ENCODE assay signal across 1 cellular context in genomic region chr9:126376311-126376902, GRCh38.
TF ChIP-seq lines count a peak whose summit lies in the region.

No MANE protein-coding gene starts in this region.

TF ChIP-seq in HepG2, 621 proteins besides CTCF, POLR2A, EP300 and RAD21 (continued from another document and continues in another):
- TF ChIP-seq, protein P1, sequence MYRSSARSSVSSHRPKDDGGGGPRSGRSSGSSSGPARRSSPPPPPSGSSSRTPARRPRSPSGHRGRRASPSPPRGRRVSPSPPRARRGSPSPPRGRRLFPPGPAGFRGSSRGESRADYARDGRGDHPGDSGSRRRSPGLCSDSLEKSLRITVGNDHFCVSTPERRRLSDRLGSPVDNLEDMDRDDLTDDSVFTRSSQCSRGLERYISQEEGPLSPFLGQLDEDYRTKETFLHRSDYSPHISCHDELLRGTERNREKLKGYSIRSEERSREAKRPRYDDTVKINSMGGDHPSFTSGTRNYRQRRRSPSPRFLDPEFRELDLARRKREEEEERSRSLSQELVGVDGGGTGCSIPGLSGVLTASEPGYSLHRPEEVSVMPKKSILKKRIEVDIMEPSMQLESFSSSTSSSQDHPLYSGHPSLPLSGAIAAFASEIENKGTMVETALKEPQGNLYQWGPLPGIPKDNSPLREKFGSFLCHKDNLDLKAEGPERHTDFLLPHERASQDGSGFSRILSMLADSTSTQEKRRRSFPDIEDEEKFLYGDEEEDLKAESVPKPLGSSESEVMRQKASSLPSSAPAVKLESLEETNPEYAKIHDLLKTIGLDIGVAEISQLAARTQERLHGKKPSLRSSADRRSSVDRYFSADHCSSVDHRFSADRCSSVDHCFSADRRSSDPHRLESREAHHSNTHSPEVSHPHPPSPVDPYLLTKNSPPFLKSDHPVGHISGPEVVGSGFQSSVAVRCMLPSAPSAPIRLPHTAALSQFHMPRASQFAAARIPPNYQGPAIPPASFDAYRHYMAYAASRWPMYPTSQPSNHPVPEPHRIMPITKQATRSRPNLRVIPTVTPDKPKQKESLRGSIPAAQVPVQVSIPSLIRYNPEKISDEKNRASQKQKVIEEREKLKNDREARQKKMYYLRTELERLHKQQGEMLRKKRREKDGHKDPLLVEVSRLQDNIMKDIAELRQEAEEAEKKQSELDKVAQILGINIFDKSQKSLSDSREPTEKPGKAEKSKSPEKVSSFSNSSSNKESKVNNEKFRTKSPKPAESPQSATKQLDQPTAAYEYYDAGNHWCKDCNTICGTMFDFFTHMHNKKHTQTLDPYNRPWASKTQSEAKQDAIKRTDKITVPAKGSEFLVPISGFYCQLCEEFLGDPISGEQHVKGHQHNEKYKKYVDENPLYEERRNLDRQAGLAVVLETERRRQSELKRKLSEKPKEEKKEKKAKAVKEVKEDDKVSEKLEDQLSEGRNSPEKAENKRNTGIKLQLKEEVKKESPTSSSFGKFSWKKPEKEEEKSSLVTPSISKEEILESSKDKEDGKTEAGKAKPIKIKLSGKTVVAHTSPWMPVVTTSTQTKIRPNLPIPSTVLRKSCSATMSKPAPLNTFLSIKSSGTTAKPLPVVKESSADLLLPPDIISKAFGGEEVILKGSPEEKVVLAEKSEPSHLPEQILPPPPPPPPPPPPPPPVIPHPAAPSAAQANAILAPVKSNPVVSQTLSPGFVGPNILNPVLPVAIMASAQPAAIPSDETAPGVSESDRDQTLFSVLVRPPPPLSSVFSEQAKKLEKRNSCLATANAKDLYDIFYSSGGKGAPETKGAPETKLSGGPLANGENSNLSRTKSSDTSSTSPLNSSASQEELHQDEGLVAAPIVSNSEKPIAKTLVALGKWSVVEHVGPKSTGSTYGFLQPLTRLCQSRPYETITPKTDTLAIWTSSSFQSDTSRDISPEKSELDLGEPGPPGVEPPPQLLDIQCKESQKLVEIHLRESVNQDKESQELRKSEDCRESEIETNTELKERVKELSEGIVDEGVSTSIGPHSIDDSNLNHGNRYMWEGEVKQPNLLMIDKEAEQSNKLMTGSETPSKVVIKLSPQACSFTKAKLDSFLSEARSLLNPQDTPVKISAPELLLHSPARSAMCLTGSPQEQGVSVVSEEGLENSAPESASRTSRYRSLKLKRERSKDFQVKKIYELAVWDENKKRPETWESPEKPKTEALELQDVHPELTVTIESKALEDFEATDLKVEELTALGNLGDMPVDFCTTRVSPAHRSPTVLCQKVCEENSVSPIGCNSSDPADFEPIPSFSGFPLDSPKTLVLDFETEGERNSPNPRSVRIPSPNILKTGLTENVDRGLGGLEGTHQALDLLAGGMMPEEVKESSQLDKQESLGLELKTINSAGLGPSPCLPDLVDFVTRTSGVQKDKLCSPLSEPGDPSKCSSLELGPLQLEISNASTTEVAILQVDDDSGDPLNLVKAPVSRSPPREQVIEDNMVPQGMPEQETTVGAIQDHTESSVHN (CRISPR knock-in tag; IDR thresholded peaks at IDR 0.05) = no peak
- TF ChIP-seq ZNF333 (CRISPR knock-in tag; IDR thresholded peaks at IDR 0.05; ENCODE audit: borderline replicate concordance) (no peak), ASH2L (IDR thresholded peaks at IDR 0.05; ENCODE audit: insufficient read length, low read depth, low read length) (peak; percentile 41), MED1 (CRISPR knock-in tag; IDR thresholded peaks at IDR 0.05) (peak; percentile 54; the same call in 1 of the 2 replicates), SNRNP70 (IDR thresholded peaks at IDR 0.05; ENCODE audit: low read depth, low read length) (no peak), ESRRA (CRISPR knock-in tag; IDR thresholded peaks at IDR 0.05; ENCODE audit: low read depth) (no peak; the same call in 1 of the 2 replicates), MTF2 (CRISPR knock-in tag; IDR thresholded peaks at IDR 0.05; ENCODE audit: borderline replicate concordance) (no peak), ZNF670 (CRISPR knock-in tag; IDR thresholded peaks at IDR 0.05; ENCODE audit: borderline replicate concordance) (no peak), TRAFD1 (CRISPR knock-in tag; IDR thresholded peaks at IDR 0.05; ENCODE audit: borderline replicate concordance) (no peak), GLI4 (CRISPR knock-in tag; IDR thresholded peaks at IDR 0.05; ENCODE audit: borderline replicate concordance) (no peak), THAP11 (CRISPR knock-in tag; IDR thresholded peaks at IDR 0.05) (0 out of 2 replicates have a peak, but pooled peaks have one; percentile 11), ZNF350 (CRISPR knock-in tag; IDR thresholded peaks at IDR 0.05; ENCODE audit: borderline replicate concordance, low read depth) (0 out of 2 replicates have a peak, but pooled peaks have one; percentile 25), RBFOX2 (IDR thresholded peaks at IDR 0.05; ENCODE audit: low read depth, low read length) (peak; percentile 38; the same call in 1 of the 2 replicates), ZNF614 (CRISPR knock-in tag; IDR thresholded peaks at IDR 0.05; ENCODE audit: borderline replicate concordance) (0 out of 2 replicates have a peak, but pooled peaks have one; percentile 37), TBX3 (IDR thresholded peaks at IDR 0.05; ENCODE audit: borderline replicate concordance) (peak; percentile 29; the same call in 1 of the 2 replicates), PAX8 (CRISPR knock-in tag; IDR thresholded peaks at IDR 0.05; ENCODE audit: borderline replicate concordance) (no peak), NFATC3 (CRISPR knock-in tag; IDR thresholded peaks at IDR 0.05) (no peak), KMT2A (CRISPR knock-in tag; IDR thresholded peaks at IDR 0.05) (0 out of 2 replicates have a peak, but pooled peaks have one; percentile 54), ZFP62 (CRISPR knock-in tag; IDR thresholded peaks at IDR 0.05) (no peak), ZNF879 (CRISPR knock-in tag; IDR thresholded peaks at IDR 0.05) (no peak), PHF8 (CRISPR knock-in tag; IDR thresholded peaks at IDR 0.05) (0 out of 2 replicates have a peak, but pooled peaks have one; percentile 38), TCF12 (IDR thresholded peaks at IDR 0.05) (no peak), TCF12 (CRISPR knock-in tag; IDR thresholded peaks at IDR 0.05) (no peak), GPN1 (CRISPR knock-in tag; IDR thresholded peaks at IDR 0.05; ENCODE audit: borderline replicate concordance) (no peak), ATAD3A (CRISPR knock-in tag; IDR thresholded peaks at IDR 0.05) (no peak), TAF1 (CRISPR knock-in tag; IDR thresholded peaks at IDR 0.05) (peak; percentile 54; the same call in 1 of the 2 replicates), ZNF33B (CRISPR knock-in tag; IDR thresholded peaks at IDR 0.05) (no peak), ZIK1 (CRISPR knock-in tag; IDR thresholded peaks at IDR 0.05; ENCODE audit: borderline replicate concordance, low read depth) (no peak; the same call in 1 of the 2 replicates), FUBP1 (CRISPR knock-in tag; IDR thresholded peaks at IDR 0.05; ENCODE audit: borderline replicate concordance) (no peak), MNT (IDR thresholded peaks at IDR 0.05) (no peak), HIC2 (CRISPR knock-in tag; IDR thresholded peaks at IDR 0.05; ENCODE audit: low read depth) (0 out of 2 replicates have a peak, but pooled peaks have one; percentile 20), GMEB1 (CRISPR knock-in tag; IDR thresholded peaks at IDR 0.05; ENCODE audit: borderline replicate concordance) (no peak), RBM22 (optimal IDR thresholded peaks at IDR 0.05; ENCODE audit: low read length) (no peak), HMG20B (CRISPR knock-in tag; conservative IDR thresholded peaks at IDR 0.05) (no peak), YY1 (IDR thresholded peaks at IDR 0.05; ENCODE audit: insufficient read depth, insufficient replicate concordance, low read depth, low read length) (peak; percentile 80)
- TF ChIP-seq, protein P2, sequence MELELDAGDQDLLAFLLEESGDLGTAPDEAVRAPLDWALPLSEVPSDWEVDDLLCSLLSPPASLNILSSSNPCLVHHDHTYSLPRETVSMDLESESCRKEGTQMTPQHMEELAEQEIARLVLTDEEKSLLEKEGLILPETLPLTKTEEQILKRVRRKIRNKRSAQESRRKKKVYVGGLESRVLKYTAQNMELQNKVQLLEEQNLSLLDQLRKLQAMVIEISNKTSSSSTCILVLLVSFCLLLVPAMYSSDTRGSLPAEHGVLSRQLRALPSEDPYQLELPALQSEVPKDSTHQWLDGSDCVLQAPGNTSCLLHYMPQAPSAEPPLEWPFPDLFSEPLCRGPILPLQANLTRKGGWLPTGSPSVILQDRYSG (CRISPR knock-in tag; IDR thresholded peaks at IDR 0.05) = no peak
- TF ChIP-seq, protein P3, sequence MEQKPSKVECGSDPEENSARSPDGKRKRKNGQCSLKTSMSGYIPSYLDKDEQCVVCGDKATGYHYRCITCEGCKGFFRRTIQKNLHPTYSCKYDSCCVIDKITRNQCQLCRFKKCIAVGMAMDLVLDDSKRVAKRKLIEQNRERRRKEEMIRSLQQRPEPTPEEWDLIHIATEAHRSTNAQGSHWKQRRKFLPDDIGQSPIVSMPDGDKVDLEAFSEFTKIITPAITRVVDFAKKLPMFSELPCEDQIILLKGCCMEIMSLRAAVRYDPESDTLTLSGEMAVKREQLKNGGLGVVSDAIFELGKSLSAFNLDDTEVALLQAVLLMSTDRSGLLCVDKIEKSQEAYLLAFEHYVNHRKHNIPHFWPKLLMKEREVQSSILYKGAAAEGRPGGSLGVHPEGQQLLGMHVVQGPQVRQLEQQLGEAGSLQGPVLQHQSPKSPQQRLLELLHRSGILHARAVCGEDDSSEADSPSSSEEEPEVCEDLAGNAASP (CRISPR knock-in tag; IDR thresholded peaks at IDR 0.05; ENCODE audit: borderline replicate concordance) = peak; percentile 34; the same call in 1 of the 2 replicates
- TF ChIP-seq, protein P4, sequence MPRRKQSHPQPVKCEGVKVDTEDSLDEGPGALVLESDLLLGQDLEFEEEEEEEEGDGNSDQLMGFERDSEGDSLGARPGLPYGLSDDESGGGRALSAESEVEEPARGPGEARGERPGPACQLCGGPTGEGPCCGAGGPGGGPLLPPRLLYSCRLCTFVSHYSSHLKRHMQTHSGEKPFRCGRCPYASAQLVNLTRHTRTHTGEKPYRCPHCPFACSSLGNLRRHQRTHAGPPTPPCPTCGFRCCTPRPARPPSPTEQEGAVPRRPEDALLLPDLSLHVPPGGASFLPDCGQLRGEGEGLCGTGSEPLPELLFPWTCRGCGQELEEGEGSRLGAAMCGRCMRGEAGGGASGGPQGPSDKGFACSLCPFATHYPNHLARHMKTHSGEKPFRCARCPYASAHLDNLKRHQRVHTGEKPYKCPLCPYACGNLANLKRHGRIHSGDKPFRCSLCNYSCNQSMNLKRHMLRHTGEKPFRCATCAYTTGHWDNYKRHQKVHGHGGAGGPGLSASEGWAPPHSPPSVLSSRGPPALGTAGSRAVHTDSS (CRISPR knock-in tag; conservative IDR thresholded peaks at IDR 0.05) = no peak
